17 cellular contexts compared by ENCODE assay signal in the genomic region with DNA sequence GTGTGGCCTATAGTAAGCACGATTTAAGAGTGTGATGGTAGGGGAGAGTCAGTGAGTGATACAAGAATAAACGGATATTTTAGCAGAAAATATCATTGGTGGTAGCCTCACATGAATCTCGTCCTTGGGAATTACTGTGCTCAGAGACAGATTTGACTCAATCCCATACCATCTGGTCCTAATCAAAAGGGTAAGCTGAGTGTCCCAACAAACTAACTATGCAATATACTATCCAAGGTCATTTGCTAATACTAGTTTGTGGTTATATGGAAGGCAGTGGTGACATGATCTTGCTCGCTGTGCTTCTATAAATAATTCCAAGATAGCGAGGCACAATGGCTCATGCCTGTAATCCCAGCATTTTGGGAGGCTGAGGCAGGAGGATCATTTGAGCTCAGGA.
A peak's percentile ranks its signal among the peaks of the same experiment; 100 is the strongest.
DNase-seq lines count a peak whose midpoint lies in the region; ATAC-seq and TF ChIP-seq lines count a peak whose summit lies in the region.
"Had no signal": no experiment of that assay in that cellular context is flagged by ENCODE, and none has a peak within 500 bp of the region (broad histone marks: within the 10 kb centered on the region; RNA-seq: fewer than 3 reads in every experiment).

No MANE protein-coding gene starts in this region.

- H3K9me3 Mint-ChIP-seq in HFFc6: no peaks in the 10 kb centered on the region
- H3K9me3 Mint-ChIP-seq: CD4-positive, alpha-beta T cell had no signal

- no peaks in the 10 kb centered on the region for H3K27me3 ChIP-seq in foreskin keratinocyte

- TF ChIP-seq CTCF in HFFc6 (IDR thresholded peaks at IDR 0.05) (no peak), foreskin keratinocyte (conservative IDR thresholded peaks at IDR 0.05) (no peak)

- no peaks in the 10 kb centered on the region for H3K36me3 Mint-ChIP-seq in HFFc6 (ENCODE audit: low read depth)

- H3K4me1 Mint-ChIP-seq in HFFc6 (ENCODE audit: low read depth): peaks cover 21% of the 10 kb centered on the region

- DNase-seq in EH (ENCODE audit: low read depth) (peak; percentile 58), HFFc6 (peak; percentile 36), fibroblast of gingiva (ENCODE audit: low read depth) (peak; percentile 81), foreskin keratinocyte (no peak), DMS53 (lab: John Stamatoyannopoulos, UW) (no peak), NCI-H226 (no peak)
- DNase-seq: C1 segment of cervical spinal cord; Calu3; CD4-positive, alpha-beta T cell; DMS 273 treated with DMSO at 0.1 percent for 48 hours; DMS79; GDM1; H7; Karpas-422 had no signal

- H3K4me3 Mint-ChIP-seq in HFFc6: no peak overlapping the region
- H3K4me3 Mint-ChIP-seq: CD4-positive, alpha-beta T cell had no signal

- H3K27ac ChIP-seq in foreskin keratinocyte: no peak overlapping the region

- H3K27ac Mint-ChIP-seq in HFFc6: no peak overlapping the region
- H3K27ac Mint-ChIP-seq: CD4-positive, alpha-beta T cell had no signal

- ATAC-seq in foreskin keratinocyte (no peak), GM21825 (IDR thresholded peaks at IDR 0.05; ENCODE audit: unreplicated experiment) (no peak)
- ATAC-seq: HepG2, K562 had no signal

- no peaks in the 10 kb centered on the region for H3K4me1 ChIP-seq in foreskin keratinocyte

- peaks cover 8% of the 10 kb centered on the region for H3K27me3 Mint-ChIP-seq in HFFc6 (ENCODE audit: insufficient read depth)

Comparison
In these comparisons a context has a peak if more than half of its experiments do, and no peak if none do; other contexts are left out.
1. DNase-seq: peak in EH (single experiment), HFFc6 (single experiment) and fibroblast of gingiva (single experiment); none in foreskin keratinocyte (0 of 2), DMS53 (single experiment) and NCI-H226 (single experiment).